Comparison of ENCODE assay signal across 11 cellular contexts in the genomic region with DNA sequence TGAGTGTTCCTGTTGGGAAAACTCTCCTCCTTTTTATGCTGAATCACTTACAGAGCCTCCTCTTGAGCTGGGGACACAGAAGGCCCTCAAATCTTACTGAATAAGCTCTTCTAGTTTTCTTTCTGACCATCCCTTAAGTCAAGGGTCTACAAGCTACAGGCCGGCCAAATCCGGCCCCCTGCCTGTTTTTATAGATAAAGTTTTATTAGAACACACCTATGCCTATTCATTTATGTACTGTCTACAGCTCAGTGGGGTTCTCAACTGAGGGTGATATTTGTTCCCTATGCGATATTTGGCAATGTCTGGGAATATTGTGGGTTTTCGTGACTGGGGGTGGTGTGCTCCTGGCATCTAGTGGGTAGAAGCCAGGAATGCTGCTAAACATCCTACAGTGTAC. TPM values are rescaled to one million over a fixed set of nuclear protein-coding genes. Genes with fewer than 3 reads are reported as not detected.
DNase-seq lines count a peak whose midpoint lies in the region; ATAC-seq, FAIRE-seq and TF ChIP-seq lines count a peak whose summit lies in the region.
"Had no signal": no experiment of that assay in that cellular context is flagged by ENCODE, and none has a peak within 500 bp of the region (broad histone marks: within the 10 kb centered on the region; RNA-seq: fewer than 3 reads in every experiment).

No MANE protein-coding gene starts in this region.

- peaks cover 81% of the 10 kb centered on the region for H3K4me1 Mint-ChIP-seq in Caco-2 (ENCODE audit: low read depth, unreplicated experiment)
- H3K4me1 Mint-ChIP-seq in mesothelial cell of epicardium: peaks cover 55% of the 10 kb centered on the region

- no peaks in the 10 kb centered on the region for H3K9me3 Mint-ChIP-seq in Caco-2 (ENCODE audit: unreplicated experiment)
- no peaks in the 10 kb centered on the region for H3K9me3 Mint-ChIP-seq in mesothelial cell of epicardium

- BruUV-seq in Caco-2 (replicated peaks; lab: Mats Ljungman, UMichigan): no TSS peak

- intact Hi-C loops in Caco-2 (cut with micrococcal nuclease; ENCODE audit: unreplicated experiment): loop anchor here (5.0 kb wide), 2 partner anchors 175 to 220 kb away; no protein-coding TSS in a partner anchor
- intact Hi-C loops in prostate gland (cut with DNase I): loop anchor here (10.0 kb wide), 1 partner anchor 243 kb away; no protein-coding TSS in a partner anchor

- no peak for ATAC-seq in GM21737 (IDR thresholded peaks at IDR 0.05; ENCODE audit: unreplicated experiment)

- no peaks in the 10 kb centered on the region for H3K27me3 Mint-ChIP-seq in Caco-2 (ENCODE audit: insufficient read depth, unreplicated experiment)
- no peaks in the 10 kb centered on the region for H3K27me3 Mint-ChIP-seq in mesothelial cell of epicardium (ENCODE audit: low read depth)

- H3K27ac ChIP-seq in Peyer's patch: peak overlapping the region in 3 of 4 donors; percentile 45 to 74 (median 60)
- peak overlapping the region; percentile 7 to 31 for H3K27ac ChIP-seq in prostate gland

- CTCF ChIA-PET in Caco-2 (lab: Charles Lee): no interaction called here

- H3K36me3 Mint-ChIP-seq in Caco-2 (ENCODE audit: insufficient read depth, unreplicated experiment) (peaks cover 86% of the 10 kb centered on the region), mesothelial cell of epicardium (peaks cover 24% of the 10 kb centered on the region)

- H3K4me3 ChIP-seq in Caco-2 (ENCODE audit: low read depth, low read length): no peak overlapping the region
- no peak overlapping the region for H3K4me3 ChIP-seq in Peyer's patch
- H3K4me3 ChIP-seq in epithelial cell of esophagus (ENCODE audit: low read length): no peak overlapping the region
- H3K4me3 ChIP-seq in prostate gland: no peak overlapping the region

- H3K4me3 Mint-ChIP-seq in Caco-2 (ENCODE audit: unreplicated experiment) (peak overlapping the region; percentile 4), mesothelial cell of epicardium (no peak overlapping the region)

- POLR2A ChIA-PET in Caco-2 (lab: Charles Lee): no interaction called here

- TF ChIP-seq CTCF in Caco-2 (IDR thresholded peaks at IDR 0.05; ENCODE audit: insufficient read depth in 1 of 2, low read depth in 1 of 2, low read length in 1 of 2, severe bottlenecking in 1 of 2, unreplicated experiment in 1 of 2) (no peak), Peyer's patch (IDR thresholded peaks at IDR 0.05) (no peak), epithelial cell of esophagus (IDR thresholded peaks at IDR 0.05; ENCODE audit: insufficient read depth, low read depth, low read length, missing control alignments) (peak; percentile 1), prostate gland (IDR thresholded peaks at IDR 0.05) (no peak), mesothelial cell of epicardium (IDR thresholded peaks at IDR 0.05; ENCODE audit: unreplicated experiment) (no peak)

- 92% methylated on average over 4 of the region's 4 CpGs for whole genome bisulfite sequencing in prostate gland

- H3K9me3 ChIP-seq in Caco-2: no peaks in the 10 kb centered on the region
- H3K9me3 ChIP-seq in Peyer's patch: no peaks in the 10 kb centered on the region
- no peaks in the 10 kb centered on the region for H3K9me3 ChIP-seq in prostate gland

- no peak for FAIRE-seq in GM12892 (lab: Jason Lieb, UNC)

- H3K27me3 ChIP-seq in Caco-2 (replicated peaks; ENCODE audit: control insufficient read depth, insufficient read depth, low read length) (no peaks in the 10 kb centered on the region), Peyer's patch (no peaks in the 10 kb centered on the region), prostate gland (replicated peaks; ENCODE audit: insufficient read depth) (no peaks in the 10 kb centered on the region)

- no peak for DNase-seq in Caco-2
- DNase-seq in Peyer's patch: no peak
- DNase-seq in epithelial cell of esophagus (ENCODE audit: low read depth): no peak
- no peak for DNase-seq in prostate gland (ENCODE audit: low spot score)
- DNase-seq in GM12892 (ENCODE audit: insufficient read length): no peak
- DNase-seq in medulla oblongata (ENCODE audit: extremely low spot score): no peak
- no peak for DNase-seq in mesothelial cell of epicardium (ENCODE audit: low spot score in 2 of 2, unreplicated experiment in 2 of 2)
- DNase-seq: NCI-H187 treated with DMSO at 0.1 percent for 48 hours; RPMI8226; stimulated activated CD4-positive, alpha-beta T cell treated with anti-CD3 and anti-CD28 coated beads, Interleukin-4, amount 100 ng/mL, for 4 hours had no signal

- H3K36me3 ChIP-seq in Caco-2 (ENCODE audit: control insufficient read depth, insufficient read depth, low read length) (no peaks in the 10 kb centered on the region), Peyer's patch (no peaks in the 10 kb centered on the region), prostate gland (no peaks in the 10 kb centered on the region)

- H3K27ac Mint-ChIP-seq in Caco-2 (ENCODE audit: unreplicated experiment) (no peak overlapping the region), mesothelial cell of epicardium (no peak overlapping the region)

- TF ChIP-seq POLR2A in Peyer's patch (IDR thresholded peaks at IDR 0.05): no peak
- no peak for TF ChIP-seq POLR2A in prostate gland (IDR thresholded peaks at IDR 0.05)
- TF ChIP-seq POLR2A in GM12892 (IDR thresholded peaks at IDR 0.05; ENCODE audit: low read depth, low read length): no peak; the same call in 1 of the 2 replicates

- peaks cover 89% of the 10 kb centered on the region for H3K4me1 ChIP-seq in Caco-2
- peaks cover 0 to 29% (median 13%) of the 10 kb centered on the region in 4 donors for H3K4me1 ChIP-seq in Peyer's patch
- H3K4me1 ChIP-seq in prostate gland (replicated peaks): peaks cover 29% of the 10 kb centered on the region

RNA-seq across cellular contexts. Expression of a gene that starts 14.0 kb away (rescaled TPM):
- 87.5 and 95.8 TPM in 2 replicates for total RNA-seq in Caco-2 (2022)
- total RNA-seq in Peyer's patch: 1 to 10 TPM; 7.0 to 9.5 (median 7.6) TPM
- total RNA-seq in prostate gland: 10 to 100 TPM; 38.5 to 75.5 TPM
- 56.5 TPM for polyA plus RNA-seq in GM12892 (2012; ENCODE audit: missing spikeins)
- 48.7 to 53.8 TPM (median 48.9 TPM) in 3 replicates for total RNA-seq in mesothelial cell of epicardium
